ENCODE assay signal across 8 cellular contexts in genomic region chr16:31713945-31714898, GRCh38.
DNase-seq lines count a peak whose midpoint lies in the region; ATAC-seq and TF ChIP-seq lines count a peak whose summit lies in the region.

No MANE protein-coding gene starts in this region.

- no peak for ATAC-seq in left cardiac atrium
- ATAC-seq in gastrocnemius medialis = peak; percentile 51 to 57
- ATAC-seq in GM19452 (IDR thresholded peaks at IDR 0.05; ENCODE audit: unreplicated experiment) = no peak
- no peak for ATAC-seq in HG02870 (IDR thresholded peaks at IDR 0.05; ENCODE audit: unreplicated experiment)

- H3K4me3 ChIP-seq in left ventricle myocardium inferior (peak overlapping the region; percentile 91), right atrium auricular region (peak overlapping the region; percentile 93 to 98), gastrocnemius medialis (peak overlapping the region; percentile 89 to 96 (median 92))

- H3K27me3 ChIP-seq in left ventricle myocardium inferior (ENCODE audit: low read depth) (no peaks in the 10 kb centered on the region), right atrium auricular region (no peaks in the 10 kb centered on the region), gastrocnemius medialis (no peaks in the 10 kb centered on the region)

- intact Hi-C loops in left ventricle myocardium inferior (cut with micrococcal nuclease) (no loop called here), left cardiac atrium (cut with DNase I) (loop anchor here in 1 of 2 donors (10.0 kb wide), 2 partner anchors 161 to 209 kb away; partner anchors contain the start of genes RUSF1 and ZNF267), gastrocnemius medialis (cut with DNase I; ENCODE audit: low total_unique reads) (loop anchor here (1.0 to 10.0 kb wide), 6 partner anchors 14 to 1919 kb away; partner anchors contain the start of genes HSD3B7, KIF22, RUSF1 and TGFB1I1)

- CTCF ChIA-PET in activated CD4-positive, alpha-beta memory T cell treated with anti-CD3 and anti-CD28 coated beads, Interleukin-2, amount 10 ng/mL, durations not matched to agents 7 days and 5 days (lab: Charles Lee) = interaction anchor here (1.6 kb wide), 1 partner anchor 18 kb away, joined by 4 read pairs; no protein-coding TSS in a partner anchor

- no peak for TF ChIP-seq CTCF in left ventricle myocardium inferior (IDR thresholded peaks at IDR 0.05; ENCODE audit: borderline replicate concordance)
- peak in 1 of 2 donors; percentile 22 for TF ChIP-seq CTCF in right atrium auricular region (IDR thresholded peaks at IDR 0.05)
- TF ChIP-seq CTCF in gastrocnemius medialis (IDR thresholded peaks at IDR 0.05 in 4 of 5, conservative IDR thresholded peaks at IDR 0.05 in 1 of 5) = no peak

- peaks cover 34% of the 10 kb centered on the region for H3K4me1 Mint-ChIP-seq in activated CD4-positive, alpha-beta memory T cell treated with anti-CD3 and anti-CD28 coated beads, Interleukin-2, amount 10 ng/mL, durations not matched to agents 7 days and 5 days

- POLR2A ChIA-PET in activated CD4-positive, alpha-beta memory T cell treated with anti-CD3 and anti-CD28 coated beads, Interleukin-2, amount 10 ng/mL, durations not matched to agents 7 days and 5 days (lab: Charles Lee) = interaction anchor here (1.0 to 6.6 kb wide), 11 partner anchors 9 to 757 kb away, joined by 3 to 138 read pairs (median 8); partner anchors contain the start of genes ARMC5, RUSF1, SETD1A and ZNF267

- in situ Hi-C loops in gastrocnemius medialis (cut with MboI; ENCODE audit: low sequenced_read_pairs in 4 of 4) = loop anchor here in 2 of 4 donors (25.0 kb wide), 1 partner anchor 202 kb away; the partner anchor contains the start of gene RUSF1 (in 2 of the 2)

- peak overlapping the region; percentile 97 for H3K4me3 Mint-ChIP-seq in activated CD4-positive, alpha-beta memory T cell treated with anti-CD3 and anti-CD28 coated beads, Interleukin-2, amount 10 ng/mL, durations not matched to agents 7 days and 5 days

- TF ChIP-seq POLR2A in gastrocnemius medialis (IDR thresholded peaks at IDR 0.05) = no peak

- H3K9me3 ChIP-seq in left ventricle myocardium inferior (replicated peaks) (no peaks in the 10 kb centered on the region), right atrium auricular region (no peaks in the 10 kb centered on the region), gastrocnemius medialis (no peaks in the 10 kb centered on the region)

- H3K9me3 Mint-ChIP-seq in activated CD4-positive, alpha-beta memory T cell treated with anti-CD3 and anti-CD28 coated beads, Interleukin-2, amount 10 ng/mL, durations not matched to agents 7 days and 5 days = peaks cover 15% of the 10 kb centered on the region

- H3K36me3 Mint-ChIP-seq in activated CD4-positive, alpha-beta memory T cell treated with anti-CD3 and anti-CD28 coated beads, Interleukin-2, amount 10 ng/mL, durations not matched to agents 7 days and 5 days (ENCODE audit: low read depth) = peaks cover 65% of the 10 kb centered on the region

- peak overlapping the region; percentile 85 for H3K27ac Mint-ChIP-seq in activated CD4-positive, alpha-beta memory T cell treated with anti-CD3 and anti-CD28 coated beads, Interleukin-2, amount 10 ng/mL, durations not matched to agents 7 days and 5 days

- H3K36me3 ChIP-seq in left ventricle myocardium inferior = peaks cover 10% of the 10 kb centered on the region
- no peaks in the 10 kb centered on the region for H3K36me3 ChIP-seq in right atrium auricular region
- no peaks in the 10 kb centered on the region for H3K36me3 ChIP-seq in gastrocnemius medialis

- H3K27me3 Mint-ChIP-seq in activated CD4-positive, alpha-beta memory T cell treated with anti-CD3 and anti-CD28 coated beads, Interleukin-2, amount 10 ng/mL, durations not matched to agents 7 days and 5 days = no peaks in the 10 kb centered on the region

- H3K27ac ChIP-seq in left ventricle myocardium inferior (replicated peaks) (peak overlapping the region; percentile 95), right atrium auricular region (peak overlapping the region; percentile 93 to 95), gastrocnemius medialis (peak overlapping the region; percentile 94 to 96 (median 94))

- H3K4me1 ChIP-seq in left ventricle myocardium inferior (peaks cover 45% of the 10 kb centered on the region), right atrium auricular region (peaks cover 0 to 31% of the 10 kb centered on the region in 2 donors), gastrocnemius medialis (peaks cover 12 to 19% of the 10 kb centered on the region in 2 donors)

- no peak for DNase-seq in left ventricle myocardium inferior
- DNase-seq in left cardiac atrium = no peak
- no peak for DNase-seq in activated CD4-positive, alpha-beta memory T cell treated with anti-CD3 and anti-CD28 coated beads, Interleukin-2, amount 10 ng/mL, durations not matched to agents 7 days and 5 days
- DNase-seq in right atrium auricular region (ENCODE audit: low spot score) = no peak
- peak in 1 of 2 donors; percentile 64 for DNase-seq in gastrocnemius medialis
- no peak for DNase-seq in HuH-7.5 (ENCODE audit: low spot score)

Comparison
In these comparisons a context has a peak if more than half of its experiments do, and no peak if none do; other contexts are left out.
1. ATAC-seq: peak in gastrocnemius medialis (2 of 2); none in left cardiac atrium (0 of 2), GM19452 (single experiment) and HG02870 (single experiment).
2. Peak in every context shown above with its lines, with median percentiles within 50 percentile points of each other: H3K27ac ChIP-seq and H3K4me3 ChIP-seq.